In genomic region chr7:130970196-130970595, GRCh38 we compare ENCODE assay signal across 14 cellular contexts.
DNase-seq lines count a peak whose midpoint lies in the region; ATAC-seq and TF ChIP-seq lines count a peak whose summit lies in the region.
"Had no signal": no experiment of that assay in that cellular context is flagged by ENCODE, and none has a peak within 500 bp of the region (broad histone marks: within the 10 kb centered on the region; RNA-seq: fewer than 3 reads in every experiment).

No MANE protein-coding gene starts in this region.

- H3K36me3 Mint-ChIP-seq in T-cell: peaks cover 56% of the 10 kb centered on the region
- H3K36me3 Mint-ChIP-seq in activated naive CD8-positive, alpha-beta T cell treated with anti-CD3 and anti-CD28 coated beads, Interleukin-2, amount 10 ng/mL, durations not matched to agents 7 days and 5 days: peaks cover 34% of the 10 kb centered on the region
- peaks cover 45% of the 10 kb centered on the region for H3K36me3 Mint-ChIP-seq in stimulated activated memory B cell treated with anti-CD40 and anti-IgM and Interleukin-4, amounts not matched to agents 10 μg/mL and 1 μg/mL and 100 μg/mL, for 72 hours

- no peak for TF ChIP-seq POLR2A in body of pancreas (IDR thresholded peaks at IDR 0.05)

- H3K27me3 ChIP-seq in left ventricle myocardium inferior (ENCODE audit: low read depth) (no peaks in the 10 kb centered on the region), body of pancreas (no peaks in the 10 kb centered on the region)
- H3K27me3 ChIP-seq: sigmoid colon, suprapubic skin had no signal

- no peak for ATAC-seq in left ventricle myocardium superior
- ATAC-seq in T-cell (replicated peaks in 1 of 4): no peak
- ATAC-seq in activated naive CD8-positive, alpha-beta T cell treated with anti-CD3 and anti-CD28 coated beads, Interleukin-2, amount 10 ng/mL, durations not matched to agents 7 days and 5 days (ENCODE audit: low read depth): no peak
- peak; percentile 54 for ATAC-seq in stimulated activated memory B cell treated with anti-CD40 and anti-IgM and Interleukin-4, amounts not matched to agents 10 μg/mL and 1 μg/mL and 100 μg/mL, for 72 hours
- no peak for ATAC-seq in body of pancreas

- H3K4me1 ChIP-seq in left ventricle myocardium inferior (peaks cover 52% of the 10 kb centered on the region), body of pancreas (peaks cover 13% of the 10 kb centered on the region)

- H3K27ac ChIP-seq in left ventricle myocardium inferior (replicated peaks) (peak overlapping the region; percentile 16), body of pancreas (peak overlapping the region in 1 of 4 donors; percentile 51)
- H3K27ac ChIP-seq: suprapubic skin had no signal

- peak overlapping the region; percentile 30 to 72 for H3K27ac Mint-ChIP-seq in T-cell
- peak overlapping the region; percentile 76 for H3K27ac Mint-ChIP-seq in activated naive CD8-positive, alpha-beta T cell treated with anti-CD3 and anti-CD28 coated beads, Interleukin-2, amount 10 ng/mL, durations not matched to agents 7 days and 5 days
- peak overlapping the region; percentile 72 for H3K27ac Mint-ChIP-seq in stimulated activated memory B cell treated with anti-CD40 and anti-IgM and Interleukin-4, amounts not matched to agents 10 μg/mL and 1 μg/mL and 100 μg/mL, for 72 hours

- intact Hi-C loops in left ventricle myocardium inferior (cut with micrococcal nuclease) (no loop called here), left ventricle myocardium superior (cut with micrococcal nuclease) (no loop called here), body of pancreas (cut with DNase I) (no loop called here)

- H3K9me3 ChIP-seq in left ventricle myocardium inferior (replicated peaks) (peaks cover 8% of the 10 kb centered on the region), body of pancreas (no peaks in the 10 kb centered on the region)
- H3K9me3 ChIP-seq: suprapubic skin had no signal

- H3K4me3 Mint-ChIP-seq in T-cell: peak overlapping the region in 2 of 3 donors; percentile 1 to 5
- peak overlapping the region; percentile 46 for H3K4me3 Mint-ChIP-seq in activated naive CD8-positive, alpha-beta T cell treated with anti-CD3 and anti-CD28 coated beads, Interleukin-2, amount 10 ng/mL, durations not matched to agents 7 days and 5 days
- H3K4me3 Mint-ChIP-seq in stimulated activated memory B cell treated with anti-CD40 and anti-IgM and Interleukin-4, amounts not matched to agents 10 μg/mL and 1 μg/mL and 100 μg/mL, for 72 hours: peak overlapping the region; percentile 3
- H3K4me3 Mint-ChIP-seq: neural crest cell had no signal

- peaks cover 66 to 79% (median 73%) of the 10 kb centered on the region in 3 donors for H3K4me1 Mint-ChIP-seq in T-cell
- peaks cover 45% of the 10 kb centered on the region for H3K4me1 Mint-ChIP-seq in activated naive CD8-positive, alpha-beta T cell treated with anti-CD3 and anti-CD28 coated beads, Interleukin-2, amount 10 ng/mL, durations not matched to agents 7 days and 5 days
- H3K4me1 Mint-ChIP-seq in stimulated activated memory B cell treated with anti-CD40 and anti-IgM and Interleukin-4, amounts not matched to agents 10 μg/mL and 1 μg/mL and 100 μg/mL, for 72 hours: peaks cover 59% of the 10 kb centered on the region
- H3K4me1 Mint-ChIP-seq: neural crest cell had no signal

- H3K27me3 Mint-ChIP-seq in T-cell: no peaks in the 10 kb centered on the region
- H3K27me3 Mint-ChIP-seq in activated naive CD8-positive, alpha-beta T cell treated with anti-CD3 and anti-CD28 coated beads, Interleukin-2, amount 10 ng/mL, durations not matched to agents 7 days and 5 days: no peaks in the 10 kb centered on the region
- no peaks in the 10 kb centered on the region for H3K27me3 Mint-ChIP-seq in stimulated activated memory B cell treated with anti-CD40 and anti-IgM and Interleukin-4, amounts not matched to agents 10 μg/mL and 1 μg/mL and 100 μg/mL, for 72 hours

- CTCF ChIA-PET in T-cell (lab: Charles Lee): interaction anchor here (0.6 to 2.3 kb wide), 8 partner anchors 11 to 73 kb away, joined by 3 to 15 read pairs (median 6); no protein-coding TSS in a partner anchor

- H3K9me3 Mint-ChIP-seq in T-cell: peaks cover 0 to 4% (median 0%) of the 10 kb centered on the region in 3 donors
- peaks cover 9% of the 10 kb centered on the region for H3K9me3 Mint-ChIP-seq in activated naive CD8-positive, alpha-beta T cell treated with anti-CD3 and anti-CD28 coated beads, Interleukin-2, amount 10 ng/mL, durations not matched to agents 7 days and 5 days
- H3K9me3 Mint-ChIP-seq in stimulated activated memory B cell treated with anti-CD40 and anti-IgM and Interleukin-4, amounts not matched to agents 10 μg/mL and 1 μg/mL and 100 μg/mL, for 72 hours: peaks cover 3% of the 10 kb centered on the region
- H3K9me3 Mint-ChIP-seq: neural crest cell had no signal

- no peak for TF ChIP-seq CTCF in left ventricle myocardium inferior (IDR thresholded peaks at IDR 0.05; ENCODE audit: borderline replicate concordance)
- no peak for TF ChIP-seq CTCF in body of pancreas (IDR thresholded peaks at IDR 0.05)

- H3K36me3 ChIP-seq in left ventricle myocardium inferior (peaks cover 30% of the 10 kb centered on the region), body of pancreas (replicated peaks in 1 of 2; ENCODE audit: insufficient read depth in 1 of 2, low read depth in 2 of 2) (peaks cover 0 to 4% of the 10 kb centered on the region in 2 donors)

- DNase-seq in left ventricle myocardium inferior (no peak), left ventricle myocardium superior (no peak), T-cell (no peak), NCI-H226 (no peak), hippocampal formation (lab: John Stamatoyannopoulos, UW) (no peak), body of pancreas (no peak)
- DNase-seq in activated naive CD8-positive, alpha-beta T cell treated with anti-CD3 and anti-CD28 coated beads, Interleukin-2, amount 10 ng/mL, durations not matched to agents 7 days and 5 days: no peak
- DNase-seq: effector CD8-positive, alpha-beta T cell; NCI-H1048; SHP77 treated with DMSO at 0.1 percent for 48 hours; sigmoid colon had no signal

- H3K4me3 ChIP-seq in left ventricle myocardium inferior (no peak overlapping the region), body of pancreas (no peak overlapping the region)
- H3K4me3 ChIP-seq: sigmoid colon, suprapubic skin had no signal

- POLR2A ChIA-PET in T-cell (lab: Charles Lee): interaction anchor here (0.5 to 1.3 kb wide), 6 partner anchors 11 to 353 kb away, joined by 3 to 9 read pairs (median 6); no protein-coding TSS in a partner anchor
- POLR2A ChIA-PET in activated naive CD8-positive, alpha-beta T cell treated with anti-CD3 and anti-CD28 coated beads, Interleukin-2, amount 10 ng/mL, durations not matched to agents 7 days and 5 days (lab: Charles Lee): interaction anchor here (0.6 to 2.5 kb wide), 6 partner anchors 9 to 73 kb away, joined by 3 to 14 read pairs (median 4); no protein-coding TSS in a partner anchor
